ENCODE assay signal across 16 cellular contexts in the genomic region with DNA sequence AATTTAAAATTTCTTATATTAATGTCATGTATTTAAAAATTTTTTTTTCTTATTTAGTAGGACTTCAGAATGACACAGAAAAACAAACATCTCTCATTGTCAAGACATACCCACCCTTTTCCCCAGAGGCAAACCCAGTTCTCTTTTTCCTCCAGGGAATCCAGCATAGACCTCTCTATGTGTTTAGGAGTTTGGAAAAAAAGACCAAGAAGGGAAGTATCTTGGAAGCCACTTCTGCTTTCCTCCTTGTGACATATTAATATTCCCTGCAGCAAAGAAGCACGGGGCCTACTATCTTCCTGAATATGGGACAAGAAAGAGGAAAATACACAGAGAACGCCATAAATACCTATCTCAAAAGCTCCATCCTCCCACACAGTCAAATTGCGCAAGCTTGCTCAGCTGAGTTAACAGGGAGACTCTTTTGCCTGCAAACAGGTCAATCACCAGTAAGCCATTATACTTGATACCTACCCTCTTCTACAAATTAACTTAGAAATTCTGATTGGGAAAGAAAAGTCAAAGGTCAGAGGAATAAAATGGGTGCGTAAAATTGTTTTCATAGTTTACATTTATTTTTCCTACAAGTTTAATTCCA. TPM values are rescaled to one million over a fixed set of nuclear protein-coding genes. Genes with fewer than 3 reads are reported as not detected.
A peak's percentile ranks its signal among the peaks of the same experiment; 100 is the strongest.
DNase-seq lines count a peak whose midpoint lies in the region; ATAC-seq and TF ChIP-seq lines count a peak whose summit lies in the region.
"Had no signal": no experiment of that assay in that cellular context is flagged by ENCODE, and none has a peak within 500 bp of the region (broad histone marks: within the 10 kb centered on the region; RNA-seq: fewer than 3 reads in every experiment).

No MANE protein-coding gene starts in this region.

- no peaks in the 10 kb centered on the region for H3K27me3 ChIP-seq in right atrium auricular region
- no peaks in the 10 kb centered on the region for H3K27me3 ChIP-seq in brain microvascular endothelial cell (replicated peaks)
- H3K27me3 ChIP-seq in liver (ENCODE audit: control insufficient read depth in 4 of 4, insufficient read depth in 4 of 4, low read length in 3 of 4), result no peaks in the 10 kb centered on the region
- H3K27me3 ChIP-seq in upper lobe of right lung, result no peaks in the 10 kb centered on the region
- H3K27me3 ChIP-seq: ascending aorta, gastrocnemius medialis had no signal

- no peaks in the 10 kb centered on the region for H3K4me1 ChIP-seq in right atrium auricular region
- peaks cover 0 to 11% (median 9%) of the 10 kb centered on the region in 4 donors for H3K4me1 ChIP-seq in liver (ENCODE audit: control insufficient read depth in 4 of 4, insufficient read depth in 4 of 4, low read length in 3 of 4)
- H3K4me1 ChIP-seq in upper lobe of right lung, result peaks cover 6% of the 10 kb centered on the region
- H3K4me1 ChIP-seq: ascending aorta, gastrocnemius medialis had no signal

- H3K9me3 ChIP-seq in right atrium auricular region, result no peaks in the 10 kb centered on the region
- no peaks in the 10 kb centered on the region for H3K9me3 ChIP-seq in liver (ENCODE audit: control insufficient read depth in 4 of 4, low read length in 3 of 4)
- no peaks in the 10 kb centered on the region for H3K9me3 ChIP-seq in upper lobe of right lung
- H3K9me3 ChIP-seq: ascending aorta, gastrocnemius medialis had no signal

- peak in 1 of 2 donors; percentile 54 for ATAC-seq in left cardiac atrium
- ATAC-seq in upper lobe of right lung, result peak; percentile 55
- no peak for ATAC-seq in GM19452 (IDR thresholded peaks at IDR 0.05; ENCODE audit: unreplicated experiment)
- no peak for ATAC-seq in GM18867 (IDR thresholded peaks at IDR 0.05; ENCODE audit: unreplicated experiment)
- ATAC-seq: activated T-helper 17 cell treated with anti-CD3 and anti-CD28 coated beads, Interleukin-2, amount 50 U/mL, for 72 hours; gastrocnemius medialis; natural killer cell treated with Interleukin-12 subunit alpha and Interleukin-12 subunit beta and Interleukin-15 and Interleukin-18, amount 100 ng/mL, for 72 hours; Panc1 had no signal

- no peak for TF ChIP-seq CTCF in right atrium auricular region (IDR thresholded peaks at IDR 0.05)
- no peak for TF ChIP-seq CTCF in brain microvascular endothelial cell (IDR thresholded peaks at IDR 0.05; ENCODE audit: low read depth, low read length, missing control alignments)
- no peak for TF ChIP-seq CTCF in liver (IDR thresholded peaks at IDR 0.05; ENCODE audit: low read depth, low read length, missing input control)
- no peak for TF ChIP-seq CTCF in upper lobe of right lung (IDR thresholded peaks at IDR 0.05)
- no peak for TF ChIP-seq CTCF in GM13976 (IDR thresholded peaks at IDR 0.05; ENCODE audit: borderline replicate concordance, control extremely low read depth, extremely low read depth, insufficient read depth, missing control alignments)

- WGBS in liver, result 24% methylated on average over 4 of the region's 4 CpGs

- peak; percentile 28 for DNase-seq in left cardiac atrium
- no peak for DNase-seq in right atrium auricular region (ENCODE audit: low spot score)
- peak; percentile 26 for DNase-seq in brain microvascular endothelial cell
- no peak for DNase-seq in upper lobe of right lung
- no peak for DNase-seq in GM13976 (ENCODE audit: low spot score)
- DNase-seq: activated CD4-positive, alpha-beta T cell treated with anti-CD3 and anti-CD28 coated beads, Interleukin-2, amount 50 U/mL, for 48 hours; gastrocnemius medialis; NCI-H1092; NCI-H510A treated with DMSO at 0.1 percent for 48 hours had no signal

- intact Hi-C loops in left cardiac atrium (cut with DNase I), result no loop called here
- intact Hi-C loops in upper lobe of right lung (cut with DNase I), result no loop called here

- H3K4me3 ChIP-seq in right atrium auricular region (no peak overlapping the region), brain microvascular endothelial cell (ENCODE audit: low read depth, low read length) (no peak overlapping the region), liver (ENCODE audit: low read depth in 1 of 3, low read length in 3 of 3) (no peak overlapping the region), upper lobe of right lung (no peak overlapping the region)
- H3K4me3 ChIP-seq: ascending aorta, gastrocnemius medialis had no signal

- H3K9ac ChIP-seq in liver (ENCODE audit: low read depth in 1 of 2, low read length in 2 of 2), result no peak overlapping the region

- no peaks in the 10 kb centered on the region for H3K36me3 ChIP-seq in right atrium auricular region
- no peaks in the 10 kb centered on the region for H3K36me3 ChIP-seq in brain microvascular endothelial cell (replicated peaks)
- no peaks in the 10 kb centered on the region for H3K36me3 ChIP-seq in liver (ENCODE audit: control insufficient read depth in 4 of 4, insufficient read depth in 3 of 4, low read depth in 1 of 4, low read length in 3 of 4)
- H3K36me3 ChIP-seq in upper lobe of right lung, result no peaks in the 10 kb centered on the region
- H3K36me3 ChIP-seq: ascending aorta, gastrocnemius medialis had no signal

- no peak overlapping the region for H3K27ac ChIP-seq in right atrium auricular region
- H3K27ac ChIP-seq in brain microvascular endothelial cell, result no peak overlapping the region
- H3K27ac ChIP-seq in liver (ENCODE audit: low read depth in 1 of 2, low read length in 2 of 2), result peak overlapping the region in 1 of 2 donors; percentile 3
- H3K27ac ChIP-seq in upper lobe of right lung, result no peak overlapping the region
- H3K27ac ChIP-seq: ascending aorta, gastrocnemius medialis had no signal

- in situ Hi-C loops in brain microvascular endothelial cell (cut with HindIII; ENCODE audit: low pct_ligation_motif_present, low sequenced_read_pairs) (no loop called here), GM13976 (cut with MboI; ENCODE audit: low sequenced_read_pairs, unreplicated experiment) (no loop called here)

- peak; percentile 41 to 55 for TF ChIP-seq RAD21 in liver (IDR thresholded peaks at IDR 0.05)

TF ChIP-seq in liver, 16 proteins besides CTCF, POLR2A, EP300 and RAD21 (continues in another document):
- TF ChIP-seq JUND (IDR thresholded peaks at IDR 0.05) (peak; percentile 57), EGR1 (IDR thresholded peaks at IDR 0.05; ENCODE audit: low read depth in 2 of 2) (peak; percentile 89 to 93), NR2F2 (IDR thresholded peaks at IDR 0.05) (peak; percentile 74), ATF3 (IDR thresholded peaks at IDR 0.05) (no peak), FOXA1 (IDR thresholded peaks at IDR 0.05) (no peak), FOXA2 (IDR thresholded peaks at IDR 0.05) (peak; percentile 49), HNF4G (IDR thresholded peaks at IDR 0.05) (no peak), TAF1 (conservative IDR thresholded peaks at IDR 0.05) (no peak), GABPA (IDR thresholded peaks at IDR 0.05 in 1 of 2, conservative IDR thresholded peaks at IDR 0.05 in 1 of 2) (peak in 1 of 2 donors; percentile 15), ZBTB33 (IDR thresholded peaks at IDR 0.05) (peak; percentile 60), YY1 (IDR thresholded peaks at IDR 0.05) (peak; percentile 87)
- TF ChIP-seq, protein P1, sequence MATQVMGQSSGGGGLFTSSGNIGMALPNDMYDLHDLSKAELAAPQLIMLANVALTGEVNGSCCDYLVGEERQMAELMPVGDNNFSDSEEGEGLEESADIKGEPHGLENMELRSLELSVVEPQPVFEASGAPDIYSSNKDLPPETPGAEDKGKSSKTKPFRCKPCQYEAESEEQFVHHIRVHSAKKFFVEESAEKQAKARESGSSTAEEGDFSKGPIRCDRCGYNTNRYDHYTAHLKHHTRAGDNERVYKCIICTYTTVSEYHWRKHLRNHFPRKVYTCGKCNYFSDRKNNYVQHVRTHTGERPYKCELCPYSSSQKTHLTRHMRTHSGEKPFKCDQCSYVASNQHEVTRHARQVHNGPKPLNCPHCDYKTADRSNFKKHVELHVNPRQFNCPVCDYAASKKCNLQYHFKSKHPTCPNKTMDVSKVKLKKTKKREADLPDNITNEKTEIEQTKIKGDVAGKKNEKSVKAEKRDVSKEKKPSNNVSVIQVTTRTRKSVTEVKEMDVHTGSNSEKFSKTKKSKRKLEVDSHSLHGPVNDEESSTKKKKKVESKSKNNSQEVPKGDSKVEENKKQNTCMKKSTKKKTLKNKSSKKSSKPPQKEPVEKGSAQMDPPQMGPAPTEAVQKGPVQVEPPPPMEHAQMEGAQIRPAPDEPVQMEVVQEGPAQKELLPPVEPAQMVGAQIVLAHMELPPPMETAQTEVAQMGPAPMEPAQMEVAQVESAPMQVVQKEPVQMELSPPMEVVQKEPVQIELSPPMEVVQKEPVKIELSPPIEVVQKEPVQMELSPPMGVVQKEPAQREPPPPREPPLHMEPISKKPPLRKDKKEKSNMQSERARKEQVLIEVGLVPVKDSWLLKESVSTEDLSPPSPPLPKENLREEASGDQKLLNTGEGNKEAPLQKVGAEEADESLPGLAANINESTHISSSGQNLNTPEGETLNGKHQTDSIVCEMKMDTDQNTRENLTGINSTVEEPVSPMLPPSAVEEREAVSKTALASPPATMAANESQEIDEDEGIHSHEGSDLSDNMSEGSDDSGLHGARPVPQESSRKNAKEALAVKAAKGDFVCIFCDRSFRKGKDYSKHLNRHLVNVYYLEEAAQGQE (IDR thresholded peaks at IDR 0.05), result peak; percentile 48
- TF ChIP-seq, protein P2, sequence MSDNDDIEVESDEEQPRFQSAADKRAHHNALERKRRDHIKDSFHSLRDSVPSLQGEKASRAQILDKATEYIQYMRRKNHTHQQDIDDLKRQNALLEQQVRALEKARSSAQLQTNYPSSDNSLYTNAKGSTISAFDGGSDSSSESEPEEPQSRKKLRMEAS (IDR thresholded peaks at IDR 0.05), result peak; percentile 49

RNA-seq across cellular contexts. Expression of gene RAPH1, which starts 16.7 kb away (rescaled TPM):
- total RNA-seq in left cardiac atrium (10 to 100 TPM; 17.8 to 39.3 TPM), right atrium auricular region (10 to 100 TPM; 17.4 to 18.7 TPM), liver (10 to 100 TPM; 22.6 to 83.1 TPM), upper lobe of right lung (93.4 TPM)
- polyA plus RNA-seq in liver, result 10 to 100 TPM in 1 of 2 donors, 1 to 10 TPM in 1; 7.0 to 16.2 TPM

Comparison
In these comparisons a context has a peak if more than half of its experiments do, and no peak if none do; other contexts are left out.
1. DNase-seq: peak in left cardiac atrium (single experiment) and brain microvascular endothelial cell (single experiment); none in right atrium auricular region (single experiment), upper lobe of right lung (single experiment) and GM13976 (single experiment).